Comparison of ENCODE assay signal across 14 cellular contexts in genomic region chr7:70093496-70093895, GRCh38.
DNase-seq lines count a peak whose midpoint lies in the region; ATAC-seq, FAIRE-seq and TF ChIP-seq lines count a peak whose summit lies in the region.
"Had no signal": no experiment of that assay in that cellular context is flagged by ENCODE, and none has a peak within 500 bp of the region (broad histone marks: within the 10 kb centered on the region; RNA-seq: fewer than 3 reads in every experiment).

No MANE protein-coding gene starts in this region.

- POLR2A ChIA-PET in SK-N-SH (lab: Yijun Ruan, JAX): interaction anchor here (0.8 kb wide), 1 partner anchor 18 kb away, joined by 3 read pairs; no protein-coding TSS in a partner anchor

- H3K36me3 ChIP-seq in heart left ventricle: no peaks in the 10 kb centered on the region
- no peaks in the 10 kb centered on the region for H3K36me3 ChIP-seq in SK-N-SH (replicated peaks in 1 of 2; ENCODE audit: control insufficient read depth in 1 of 2, insufficient read depth in 2 of 2, low read length in 1 of 2)
- H3K36me3 ChIP-seq in H7 (replicated peaks; ENCODE audit: control insufficient read depth, insufficient read depth, low read length): no peaks in the 10 kb centered on the region
- H3K36me3 ChIP-seq: stomach had no signal

- H3K79me2 ChIP-seq in SK-N-SH (ENCODE audit: insufficient read depth): no peaks in the 10 kb centered on the region

- no peaks in the 10 kb centered on the region for H3K9me3 Mint-ChIP-seq in activated T-cell treated with anti-CD3 and anti-CD28 coated beads, Interleukin-2, amount 50 U/mL, for 4 hours

- H4K20me1 ChIP-seq in SK-N-SH (ENCODE audit: insufficient read depth): 0 out of 2 replicates have a peak, but pooled peaks cover 7% of the 10 kb centered on the region

- no peak for TF ChIP-seq RAD21 in SK-N-SH (IDR thresholded peaks at IDR 0.05; ENCODE audit: low read length)

- H3K27ac ChIP-seq in heart left ventricle (no peak overlapping the region), SK-N-SH (ENCODE audit: low read depth in 2 of 2, low read length in 1 of 2) (peak overlapping the region; percentile 64 to 73; a peak in 3 of 4 replicates)
- H3K27ac ChIP-seq: KMS-11, stomach had no signal

- TF ChIP-seq EP300 in SK-N-SH (IDR thresholded peaks at IDR 0.05; ENCODE audit: borderline replicate concordance in 1 of 2, low read depth in 1 of 2, low read length in 1 of 2): peak in 1 of 2 experiments; percentile 21; a peak in 1 of 4 replicates

- CTCF ChIA-PET in SK-N-SH (lab: Yijun Ruan, JAX): interaction anchor here (0.5 to 2.3 kb wide), 5 partner anchors 11 to 65 kb away, joined by 3 to 7 read pairs (median 3); no protein-coding TSS in a partner anchor

- H3K27me3 ChIP-seq in heart left ventricle (no peaks in the 10 kb centered on the region), SK-N-SH (ENCODE audit: insufficient read depth) (no peaks in the 10 kb centered on the region), H7 (ENCODE audit: control insufficient read depth, insufficient read depth, low read length) (no peaks in the 10 kb centered on the region)
- H3K27me3 ChIP-seq: stomach had no signal

- H3K9me3 ChIP-seq in heart left ventricle: no peaks in the 10 kb centered on the region
- no peaks in the 10 kb centered on the region for H3K9me3 ChIP-seq in SK-N-SH
- H3K9me3 ChIP-seq: stomach had no signal

- no peaks in the 10 kb centered on the region for H3K27me3 Mint-ChIP-seq in activated T-cell treated with anti-CD3 and anti-CD28 coated beads, Interleukin-2, amount 50 U/mL, for 4 hours (ENCODE audit: low read depth)
- H3K27me3 Mint-ChIP-seq: activated naive CD8-positive, alpha-beta T cell treated with anti-CD3 and anti-CD28 coated beads, Interleukin-2, amount 50 U/mL, for 24 hours had no signal

- no peak for TF ChIP-seq POLR2A in heart left ventricle (IDR thresholded peaks at IDR 0.05)

- peaks cover 21% of the 10 kb centered on the region for H3F3A ChIP-seq in SK-N-SH (replicated peaks; ENCODE audit: insufficient read depth)

- H3K4me3 Mint-ChIP-seq in activated T-cell treated with anti-CD3 and anti-CD28 coated beads, Interleukin-2, amount 50 U/mL, for 4 hours: no peak overlapping the region
- H3K4me3 Mint-ChIP-seq: activated naive CD8-positive, alpha-beta T cell treated with anti-CD3 and anti-CD28 coated beads, Interleukin-2, amount 50 U/mL, for 24 hours; naive thymus-derived CD8-positive, alpha-beta T cell had no signal

- peak overlapping the region in 1 of 12 donors; percentile 35 for H3K4me3 ChIP-seq in heart left ventricle
- peak overlapping the region in 1 of 2 experiments; percentile 37; a peak in 2 of 4 replicates for H3K4me3 ChIP-seq in SK-N-SH (ENCODE audit: low read depth in 2 of 2, low read length in 1 of 2)
- no peak overlapping the region for H3K4me3 ChIP-seq in H7 (ENCODE audit: insufficient read depth, low read depth, low read length)
- H3K4me3 ChIP-seq: stomach had no signal

- H3K9me2 ChIP-seq in SK-N-SH: no peaks in the 10 kb centered on the region

- no peak overlapping the region for H3K9ac ChIP-seq in SK-N-SH
- H3K9ac ChIP-seq: KMS-11 had no signal

- H2AFZ ChIP-seq in SK-N-SH (ENCODE audit: low read depth): no peak overlapping the region

- H3K4me1 ChIP-seq in heart left ventricle (peaks cover 0 to 37% (median 16%) of the 10 kb centered on the region in 12 donors), SK-N-SH (ENCODE audit: control insufficient read depth in 1 of 2, insufficient read depth in 2 of 2, low read depth in 1 of 2, low read length in 1 of 2) (peaks cover 21 to 42% of the 10 kb centered on the region in 2 experiments)

- H3K4me2 ChIP-seq in SK-N-SH: peak overlapping the region; percentile 69
- H3K4me2 ChIP-seq: KMS-11 had no signal

- ATAC-seq in heart left ventricle (peak; percentile 70 to 85 (median 82)), left lobe of liver (no peak), omental fat pad (ENCODE audit: low FRiP score) (no peak)
- ATAC-seq in activated T-cell treated with anti-CD3 and anti-CD28 coated beads, Interleukin-2, amount 50 U/mL, for 4 hours: no peak
- ATAC-seq: activated naive CD8-positive, alpha-beta T cell treated with anti-CD3 and anti-CD28 coated beads, Interleukin-2, amount 50 U/mL, for 24 hours; naive thymus-derived CD8-positive, alpha-beta T cell had no signal

- intact Hi-C loops in heart left ventricle (cut with DNase I): loop anchor here in 1 of 10 donors (5.0 kb wide), 1 partner anchor 206 kb away; no protein-coding TSS in a partner anchor
- intact Hi-C loops in cardiac septum (cut with DNase I): no loop called here

- peak in 1 of 5 donors; percentile 35 for DNase-seq in heart left ventricle
- DNase-seq in cardiac septum (ENCODE audit: low spot score): no peak
- DNase-seq in SK-N-SH: no peak
- no peak for DNase-seq in H7
- no peak for DNase-seq in left lobe of liver (ENCODE audit: low spot score)
- DNase-seq in omental fat pad (ENCODE audit: low spot score): no peak
- DNase-seq in activated T-cell treated with anti-CD3 and anti-CD28 coated beads, Interleukin-2, amount 50 U/mL, for 4 hours: no peak
- DNase-seq: activated naive CD8-positive, alpha-beta T cell treated with anti-CD3 and anti-CD28 coated beads, Interleukin-2, amount 50 U/mL, for 24 hours; effector memory CD4-positive, alpha-beta T cell; naive thymus-derived CD8-positive, alpha-beta T cell; stimulated activated CD4-positive, alpha-beta T cell treated with anti-CD3 and anti-CD28 coated beads, Interleukin-1b, Interleukin-23, amount 100 ng/mL, for 48 hours; stomach had no signal

- no peak for TF ChIP-seq CTCF in heart left ventricle (IDR thresholded peaks at IDR 0.05)
- TF ChIP-seq CTCF in SK-N-SH (IDR thresholded peaks at IDR 0.05): no peak
- no peak for TF ChIP-seq CTCF in omental fat pad (IDR thresholded peaks at IDR 0.05)

- 39 to 63% (median 55%) methylated on average over 1 of the region's 1 CpG for WGBS in heart left ventricle, 4 donors
- 27% methylated on average over 1 of the region's 1 CpG for WGBS in SK-N-SH (ENCODE audit: low lambda C conversion rate)

- peak; percentile 100 for FAIRE-seq in islet of Langerhans (lab: Jason Lieb, UNC)

- H3K4me1 Mint-ChIP-seq in activated T-cell treated with anti-CD3 and anti-CD28 coated beads, Interleukin-2, amount 50 U/mL, for 4 hours (ENCODE audit: low read depth): no peaks in the 10 kb centered on the region
- H3K4me1 Mint-ChIP-seq: activated naive CD8-positive, alpha-beta T cell treated with anti-CD3 and anti-CD28 coated beads, Interleukin-2, amount 50 U/mL, for 24 hours; naive thymus-derived CD8-positive, alpha-beta T cell had no signal

- H3K36me3 Mint-ChIP-seq in activated T-cell treated with anti-CD3 and anti-CD28 coated beads, Interleukin-2, amount 50 U/mL, for 4 hours (ENCODE audit: insufficient read depth): no peaks in the 10 kb centered on the region
- H3K36me3 Mint-ChIP-seq: naive thymus-derived CD8-positive, alpha-beta T cell had no signal

TF ChIP-seq in SK-N-SH, 30 proteins besides CTCF, POLR2A, EP300 and RAD21 (continues in another document):
- TF ChIP-seq CHD2 (IDR thresholded peaks at IDR 0.05; ENCODE audit: low read length, partially characterized antibody) (no peak), TCF12 (IDR thresholded peaks at IDR 0.05) (peak; percentile 68), EZH2phosphoT487 (IDR thresholded peaks at IDR 0.05; ENCODE audit: borderline replicate concordance, low read depth) (no peak), GATA2 (CRISPR knock-in tag; IDR thresholded peaks at IDR 0.05) (no peak), JUND (IDR thresholded peaks at IDR 0.05) (peak; percentile 81), MXI1 (IDR thresholded peaks at IDR 0.05; ENCODE audit: low read depth, low read length) (no peak), GABPA (IDR thresholded peaks at IDR 0.05; ENCODE audit: low read depth) (no peak), YY1 (IDR thresholded peaks at IDR 0.05; ENCODE audit: low read depth) (no peak), NRF1 (IDR thresholded peaks at IDR 0.05; ENCODE audit: low read depth, low read length) (no peak), MEF2A (IDR thresholded peaks at IDR 0.05; ENCODE audit: borderline replicate concordance, low read depth) (no peak), TEAD4 (IDR thresholded peaks at IDR 0.05; ENCODE audit: borderline replicate concordance, insufficient read depth) (no peak), USF1 (IDR thresholded peaks at IDR 0.05; ENCODE audit: borderline replicate concordance, low read depth) (no peak), IRF3 (IDR thresholded peaks at IDR 0.05; ENCODE audit: low read depth, low read length) (no peak), SMC3 (IDR thresholded peaks at IDR 0.05; ENCODE audit: low read depth, low read length) (no peak), FOSL2 (IDR thresholded peaks at IDR 0.05; ENCODE audit: borderline replicate concordance, low read depth) (peak; percentile 77), USF2 (IDR thresholded peaks at IDR 0.05; ENCODE audit: borderline replicate concordance, low read depth, low read length) (no peak), RXRA (IDR thresholded peaks at IDR 0.05; ENCODE audit: borderline replicate concordance, low read depth) (no peak; the same call in 1 of the 2 replicates)

Comparison
In these comparisons a context has a peak if more than half of its experiments do, and no peak if none do; other contexts are left out.
1. ATAC-seq: peak in heart left ventricle (4 of 4); none in left lobe of liver (single experiment), omental fat pad (single experiment) and activated T-cell treated with anti-CD3 and anti-CD28 coated beads, Interleukin-2, amount 50 U/mL, for 4 hours (0 of 2).
2. H3K27ac ChIP-seq: peak in SK-N-SH (2 of 2); none in heart left ventricle (0 of 12).